9 cellular contexts compared by ENCODE assay signal in genomic region chr11:125626381-125626950, GRCh38. TPM values are rescaled to one million over a fixed set of nuclear protein-coding genes. Genes with fewer than 3 reads are reported as not detected.
DNase-seq lines count a peak whose midpoint lies in the region; ATAC-seq lines count a peak whose summit lies in the region.
"Had no signal": no experiment of that assay in that cellular context is flagged by ENCODE, and none has a peak within 500 bp of the region (broad histone marks: within the 10 kb centered on the region; RNA-seq: fewer than 3 reads in every experiment).

No MANE protein-coding gene starts in this region.

- H3K27me3 ChIP-seq in duodenal mucosa (ENCODE audit: control insufficient read depth in 1 of 2, insufficient read depth in 2 of 2, low read length in 2 of 2) (no peaks in the 10 kb centered on the region), aorta (ENCODE audit: control insufficient read depth in 1 of 2, insufficient read depth in 2 of 2, low read length in 1 of 2) (no peaks in the 10 kb centered on the region)

- H3K27ac ChIP-seq in SK-N-MC (peak overlapping the region; percentile 92), duodenal mucosa (ENCODE audit: low read depth, low read length) (no peak overlapping the region), aorta (ENCODE audit: low read depth in 1 of 2, low read length in 2 of 2) (peak overlapping the region in 1 of 2 donors; percentile 18)

- H3K36me3 ChIP-seq in SK-N-MC (ENCODE audit: insufficient read depth, low read length) (peaks cover 40% of the 10 kb centered on the region), duodenal mucosa (ENCODE audit: control insufficient read depth in 1 of 2, insufficient read depth in 2 of 2, low read length in 2 of 2) (peaks cover 5 to 14% of the 10 kb centered on the region in 2 donors), aorta (ENCODE audit: control insufficient read depth in 1 of 2, insufficient read depth in 2 of 2, low read length in 1 of 2) (no peaks in the 10 kb centered on the region)

- DNase-seq in CMK (ENCODE audit: low read depth) (peak; percentile 76), SK-N-MC (ENCODE audit: low read depth, low spot score) (peak; percentile 47), mucosa of gallbladder (ENCODE audit: low spot score) (peak; percentile 12), aorta (no peak), ACHN (no peak)

- H3K4me3 ChIP-seq in SK-N-MC (peak overlapping the region; percentile 96), duodenal mucosa (ENCODE audit: low read depth in 1 of 2, low read length in 2 of 2) (peak overlapping the region; percentile 82 to 94), aorta (ENCODE audit: low read length in 2 of 2) (peak overlapping the region; percentile 21 to 45)

- in situ Hi-C loops in ACHN (cut with HindIII; ENCODE audit: low pct_ligation_motif_present, low pct_unique_long_range_greater_than_20kb, low sequenced_read_pairs) = no loop called here

- H3K4me1 ChIP-seq in duodenal mucosa (ENCODE audit: control insufficient read depth in 1 of 2, insufficient read depth in 2 of 2, low read length in 2 of 2) (peaks cover 13 to 19% of the 10 kb centered on the region in 2 donors), aorta (ENCODE audit: control insufficient read depth in 1 of 2, insufficient read depth in 2 of 2, low read length in 2 of 2) (peaks cover 5 to 6% of the 10 kb centered on the region in 2 donors)

- ATAC-seq in GM19025 (IDR thresholded peaks at IDR 0.05; ENCODE audit: low read depth, unreplicated experiment) (peak; percentile 17), HG03175 (IDR thresholded peaks at IDR 0.05; ENCODE audit: unreplicated experiment) (peak; percentile 37), aorta (ENCODE audit: low FRiP score) (no peak)

- WGBS in aorta, 2 donors = 0 to 1% methylated on average over 12 to 13 of the region's 13 CpGs

- intact Hi-C loops in aorta (cut with DNase I) = loop anchor here (5.0 to 10.0 kb wide), 2 partner anchors 34 to 258 kb away; partner anchors contain the start of genes HYLS1 (in 2 of the 2) and STT3A (in 1 of the 2)

- H3K9me3 ChIP-seq in SK-N-MC (ENCODE audit: low read depth, low read length) (no peaks in the 10 kb centered on the region), duodenal mucosa (ENCODE audit: control insufficient read depth in 1 of 2, low read length in 2 of 2) (no peaks in the 10 kb centered on the region), aorta (ENCODE audit: control insufficient read depth, low read length) (no peaks in the 10 kb centered on the region)

- H3K9ac ChIP-seq in SK-N-MC (ENCODE audit: insufficient read length) (peak overlapping the region; percentile 88), duodenal mucosa (ENCODE audit: low read depth in 1 of 2, low read length in 2 of 2) (peak overlapping the region; percentile 87 to 99)

RNA-seq across cellular contexts. Expression of gene CHEK1, which starts 1.5 kb away (rescaled TPM):
- total RNA-seq in mucosa of gallbladder = 4.9 TPM
- 1 to 10 TPM; 4.3 to 6.2 TPM for total RNA-seq in aorta
- 1 to 10 TPM; 2.1 to 2.7 TPM for polyA plus RNA-seq in aorta

RNA-seq across cellular contexts. Expression of gene STT3A, which starts 33.8 kb away (rescaled TPM):
- total RNA-seq in mucosa of gallbladder (139 TPM), aorta (100 to 1,000 TPM; 105 to 112 TPM)
- polyA plus RNA-seq in aorta = 10 to 100 TPM; 19.8 to 61.4 TPM

RNA-seq across cellular contexts. Expression of gene ACRV1, which starts 54.2 kb away (rescaled TPM):
- total RNA-seq in mucosa of gallbladder = not detected
- not detected for total RNA-seq in aorta
- polyA plus RNA-seq in aorta = not detected
- total RNA-seq: activated CD8-positive, alpha-beta memory T cell treated with anti-CD3 and anti-CD28 coated beads for 36 hours had no signal

RNA-seq across cellular contexts. Expression of gene EI24, which starts 57.2 kb away (rescaled TPM):
- total RNA-seq in mucosa of gallbladder (77.3 TPM), aorta (10 to 100 TPM; 47.1 to 50.1 TPM)
- 10 to 100 TPM; 55.4 to 59.7 TPM for polyA plus RNA-seq in aorta

Comparison
In these comparisons a context has a peak if more than half of its experiments do, and no peak if none do; other contexts are left out.
1. DNase-seq: peak in CMK (single experiment), SK-N-MC (single experiment) and mucosa of gallbladder (single experiment); none in aorta (0 of 2) and ACHN (single experiment).
2. H3K4me3 ChIP-seq: peak in every context shown above with its lines; median percentile 96 in SK-N-MC; 88 in duodenal mucosa; 33 in aorta.